ENCODE assay signal across 21 cellular contexts in genomic region chrX:72031118-72031517, GRCh38.
A peak's percentile ranks its signal among the peaks of the same experiment; 100 is the strongest.
DNase-seq lines count a peak whose midpoint lies in the region; ATAC-seq and TF ChIP-seq lines count a peak whose summit lies in the region.
"Had no signal": no experiment of that assay in that cellular context is flagged by ENCODE, and none has a peak within 500 bp of the region (broad histone marks: within the 10 kb centered on the region; RNA-seq: fewer than 3 reads in every experiment).

No MANE protein-coding gene starts in this region.

- WGBS in heart right ventricle, 2 donors, result 89 to 100% methylated on average over 1 of the region's 1 CpG
- 38 to 89% methylated on average over 1 of the region's 1 CpG for WGBS in gastroesophageal sphincter (ENCODE audit: low coverage in 1 of 2), 2 donors

- H3K4me2 ChIP-seq in parathyroid adenoma (ENCODE audit: low read length), result no peak overlapping the region
- H3K4me2 ChIP-seq: BLaER1 treated with 17β-estradiol and CSF1 and Interleukin-3, amounts not matched to agents 10 nM and 100 nM had no signal

- H3K9ac ChIP-seq in parathyroid adenoma, result no peak overlapping the region
- H3K9ac ChIP-seq: BLaER1 treated with 17β-estradiol and CSF1 and Interleukin-3, amounts not matched to agents 10 nM and 100 nM; GM23248 had no signal

- no peak overlapping the region for H3K4me3 ChIP-seq in cardiac muscle cell
- no peak overlapping the region for H3K4me3 ChIP-seq in heart right ventricle
- no peak overlapping the region for H3K4me3 ChIP-seq in gastroesophageal sphincter
- no peak overlapping the region for H3K4me3 ChIP-seq in parathyroid adenoma (ENCODE audit: low read depth, low read length)
- no peak overlapping the region for H3K4me3 ChIP-seq in uterus
- H3K4me3 ChIP-seq: BLaER1 treated with 17β-estradiol and CSF1 and Interleukin-3, amounts not matched to agents 10 nM and 100 nM; GM23248; SJCRH30 had no signal

- H3K36me3 ChIP-seq in cardiac muscle cell (no peaks in the 10 kb centered on the region), heart right ventricle (no peaks in the 10 kb centered on the region), gastroesophageal sphincter (no peaks in the 10 kb centered on the region), parathyroid adenoma (ENCODE audit: control insufficient read depth, insufficient read depth, low read length) (no peaks in the 10 kb centered on the region), uterus (no peaks in the 10 kb centered on the region)
- H3K36me3 ChIP-seq: BLaER1 treated with 17β-estradiol and CSF1 and Interleukin-3, amounts not matched to agents 10 nM and 100 nM; SJCRH30 had no signal

- no peaks in the 10 kb centered on the region for H3K27me3 ChIP-seq in cardiac muscle cell
- peaks cover 0 to 44% (median 0%) of the 10 kb centered on the region in 7 donors for H3K27me3 ChIP-seq in heart right ventricle
- no peaks in the 10 kb centered on the region for H3K27me3 ChIP-seq in gastroesophageal sphincter
- no peaks in the 10 kb centered on the region for H3K27me3 ChIP-seq in parathyroid adenoma (ENCODE audit: control insufficient read depth, insufficient read depth, low read length)
- H3K27me3 ChIP-seq in uterus, result peaks cover 0 to 5% of the 10 kb centered on the region in 2 donors
- H3K27me3 ChIP-seq: SJCRH30 had no signal

- intact Hi-C loops in heart right ventricle (cut with DNase I), result no loop called here
- intact Hi-C loops in uterus (cut with DNase I; ENCODE audit: low total_unique reads), result no loop called here

- H3K27ac ChIP-seq in cardiac muscle cell (peak overlapping the region; percentile 92), heart right ventricle (no peak overlapping the region), gastroesophageal sphincter (peak overlapping the region; percentile 53 to 79 (median 74)), parathyroid adenoma (peak overlapping the region; percentile 86), uterus (no peak overlapping the region)
- H3K27ac ChIP-seq: 22Rv1; BLaER1 treated with 17β-estradiol and CSF1 and Interleukin-3, amounts not matched to agents 10 nM and 100 nM; GM23248; SJCRH30 had no signal

- TF ChIP-seq EP300 in gastroesophageal sphincter (IDR thresholded peaks at IDR 0.05), result no peak

- no peaks in the 10 kb centered on the region for H3K79me2 ChIP-seq in parathyroid adenoma

- no peak for TF ChIP-seq POLR2A in gastroesophageal sphincter (IDR thresholded peaks at IDR 0.05)
- no peak for TF ChIP-seq POLR2A in uterus (IDR thresholded peaks at IDR 0.05)

- TF ChIP-seq CTCF in cardiac muscle cell (IDR thresholded peaks at IDR 0.05; ENCODE audit: low read depth, low read length) (no peak), heart right ventricle (IDR thresholded peaks at IDR 0.05) (no peak), gastroesophageal sphincter (IDR thresholded peaks at IDR 0.05) (no peak), parathyroid adenoma (IDR thresholded peaks at IDR 0.05) (no peak), uterus (IDR thresholded peaks at IDR 0.05) (no peak)

- ATAC-seq in heart right ventricle, result no peak
- no peak for ATAC-seq in gastroesophageal sphincter

- peaks cover 18% of the 10 kb centered on the region for H3K4me1 ChIP-seq in cardiac muscle cell (ENCODE audit: low read depth)
- peaks cover 0 to 9% (median 0%) of the 10 kb centered on the region in 9 donors for H3K4me1 ChIP-seq in heart right ventricle
- peaks cover 0 to 34% (median 3%) of the 10 kb centered on the region in 3 donors for H3K4me1 ChIP-seq in gastroesophageal sphincter
- peaks cover 24% of the 10 kb centered on the region for H3K4me1 ChIP-seq in parathyroid adenoma
- no peaks in the 10 kb centered on the region for H3K4me1 ChIP-seq in uterus
- H3K4me1 ChIP-seq: BLaER1 treated with 17β-estradiol and CSF1 and Interleukin-3, amounts not matched to agents 10 nM and 100 nM had no signal

- H2AFZ ChIP-seq in parathyroid adenoma, result no peak overlapping the region
- H2AFZ ChIP-seq: GM23248 had no signal

- no peak for DNase-seq in cardiac muscle cell (ENCODE audit: low read depth in 1 of 2, low spot score in 1 of 2)
- no peak for DNase-seq in heart right ventricle
- DNase-seq in activated CD4-positive, alpha-beta T cell treated with anti-CD3 and anti-CD28 coated beads, Interleukin-2, amount 50 U/mL, for 4 hours, result no peak
- DNase-seq in GM03348 (ENCODE audit: low spot score), result no peak
- DNase-seq in uterus, result no peak
- no peak for DNase-seq in COR-L47 (lab: John Stamatoyannopoulos, UW)
- DNase-seq: CD4-positive, alpha-beta memory T cell; DND-41; GM23248; HCEC 1CT; NCI-H1092; NCI-H1436 treated with DMSO at 0.1 percent for 48 hours; NCI-H2029; NCI-H2171 treated with DMSO at 0.1 percent for 48 hours; NCI-H524 treated with DMSO at 0.1 percent for 48 hours; NCI-H82; SJCRH30 had no signal

- H3K9me3 ChIP-seq in cardiac muscle cell (ENCODE audit: low read depth), result no peaks in the 10 kb centered on the region
- H3K9me3 ChIP-seq in heart right ventricle, result peaks cover 0 to 6% (median 0%) of the 10 kb centered on the region in 11 donors
- no peaks in the 10 kb centered on the region for H3K9me3 ChIP-seq in gastroesophageal sphincter
- H3K9me3 ChIP-seq in parathyroid adenoma (ENCODE audit: control insufficient read depth, low read length), result no peaks in the 10 kb centered on the region
- no peaks in the 10 kb centered on the region for H3K9me3 ChIP-seq in uterus
- H3K9me3 ChIP-seq: BLaER1 treated with 17β-estradiol and CSF1 and Interleukin-3, amounts not matched to agents 10 nM and 100 nM; SJCRH30 had no signal

Comparison
In these comparisons a context has a peak if more than half of its experiments do, and no peak if none do; other contexts are left out.
1. H3K27ac ChIP-seq: peak in cardiac muscle cell (single experiment), gastroesophageal sphincter (4 of 4) and parathyroid adenoma (single experiment); none in heart right ventricle (0 of 10) and uterus (0 of 2).